19 cellular contexts compared by ENCODE assay signal in the genomic region with DNA sequence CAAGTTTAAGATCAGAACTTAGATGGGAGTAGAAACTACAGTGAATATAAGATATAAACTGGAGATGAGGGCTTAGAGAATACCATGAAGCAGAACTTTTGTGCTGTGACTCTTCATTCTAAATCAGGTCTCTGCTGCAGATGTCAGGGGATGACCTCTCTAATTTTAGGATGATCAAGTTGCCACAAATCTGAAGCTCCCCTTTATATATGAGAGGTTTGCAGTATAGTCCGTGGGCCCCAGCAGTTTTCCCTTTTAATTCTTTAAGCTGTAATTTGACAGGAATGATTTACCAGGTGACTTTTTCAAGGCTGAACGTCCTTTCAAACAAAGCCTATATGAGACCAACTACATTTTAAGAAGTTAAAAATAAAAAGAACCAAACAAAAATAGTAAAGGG. TPM values are rescaled to one million over a fixed set of nuclear protein-coding genes. Genes with fewer than 3 reads are reported as not detected.
DNase-seq lines count a peak whose midpoint lies in the region; ATAC-seq and TF ChIP-seq lines count a peak whose summit lies in the region.
"Had no signal": no experiment of that assay in that cellular context is flagged by ENCODE, and none has a peak within 500 bp of the region (broad histone marks: within the 10 kb centered on the region; RNA-seq: fewer than 3 reads in every experiment).

No MANE protein-coding gene starts in this region.

- DNase-seq in MCF 10A (ENCODE audit: unreplicated experiment) (no peak), breast epithelium (ENCODE audit: low spot score in 2 of 2) (no peak), esophagus muscularis mucosa (ENCODE audit: extremely low spot score) (no peak), osteocyte (ENCODE audit: extremely low spot score, unreplicated experiment) (no peak), cerebellum (ENCODE audit: low spot score) (no peak), NCI-H345 treated with DMSO at 0.1 percent for 48 hours (lab: John Stamatoyannopoulos, UW; ENCODE audit: unreplicated experiment) (no peak), SJCRH30 (no peak)
- DNase-seq: 8988T; activated CD4-positive, alpha-beta T cell treated with anti-CD3 and anti-CD28 coated beads, Interleukin-2, amount 50 U/mL, for 1 hour; activated CD8-positive, alpha-beta memory T cell treated with anti-CD3 and anti-CD28 coated beads, Interleukin-2, amount 50 U/mL, for 48 hours; activated naive CD4-positive, alpha-beta T cell; anterior cingulate cortex; hypothalamus; T-helper 17 cell had no signal

- peak overlapping the region; percentile 55 for H3K4me3 Mint-ChIP-seq in MCF 10A (ENCODE audit: unreplicated experiment)
- peak overlapping the region; percentile 44 for H3K4me3 Mint-ChIP-seq in osteocyte (ENCODE audit: unreplicated experiment)
- H3K4me3 Mint-ChIP-seq: neural progenitor cell, T-helper 17 cell had no signal

- H3K27ac ChIP-seq in breast epithelium = no peak overlapping the region
- H3K27ac ChIP-seq in esophagus muscularis mucosa (replicated peaks in 1 of 4) = peak overlapping the region; percentile 64 to 97 (median 76)
- no peak overlapping the region for H3K27ac ChIP-seq in SJCRH30
- H3K27ac ChIP-seq: BLaER1, neural progenitor cell had no signal

- H3K27ac Mint-ChIP-seq in MCF 10A (ENCODE audit: low read depth, unreplicated experiment) (peak overlapping the region; percentile 57), osteocyte (ENCODE audit: unreplicated experiment) (peak overlapping the region; percentile 92)
- H3K27ac Mint-ChIP-seq: neural progenitor cell, T-helper 17 cell had no signal

- CTCF ChIA-PET in MCF 10A (lab: Yijun Ruan, JAX) = interaction anchor here (0.7 to 2.8 kb wide), 8 partner anchors 10 to 415 kb away, joined by 3 to 12 read pairs (median 5); no protein-coding TSS in a partner anchor

- H3K4me1 Mint-ChIP-seq in MCF 10A (ENCODE audit: insufficient read depth, unreplicated experiment) (peaks cover 46% of the 10 kb centered on the region), osteocyte (ENCODE audit: unreplicated experiment) (peaks cover 61% of the 10 kb centered on the region)
- H3K4me1 Mint-ChIP-seq: T-helper 17 cell had no signal

- H3K9me3 Mint-ChIP-seq in MCF 10A (ENCODE audit: unreplicated experiment) (peaks cover 12% of the 10 kb centered on the region), osteocyte (ENCODE audit: unreplicated experiment) (peaks cover 10% of the 10 kb centered on the region)
- H3K9me3 Mint-ChIP-seq: neural progenitor cell had no signal

- H3K4me3 ChIP-seq in breast epithelium (no peak overlapping the region), esophagus muscularis mucosa (no peak overlapping the region), SJCRH30 (no peak overlapping the region)
- H3K4me3 ChIP-seq: BLaER1, neural progenitor cell, tibial nerve had no signal

- no peaks in the 10 kb centered on the region for H3K36me3 ChIP-seq in breast epithelium
- no peaks in the 10 kb centered on the region for H3K36me3 ChIP-seq in esophagus muscularis mucosa
- no peaks in the 10 kb centered on the region for H3K36me3 ChIP-seq in SJCRH30
- H3K36me3 ChIP-seq: BLaER1, neural progenitor cell had no signal

- intact Hi-C loops in MCF 10A (cut with micrococcal nuclease) = no loop called here
- intact Hi-C loops in breast epithelium (cut with DNase I; ENCODE audit: low total_unique reads) = no loop called here
- intact Hi-C loops in esophagus muscularis mucosa (cut with DNase I) = no loop called here

- H3K27me3 ChIP-seq in breast epithelium = no peaks in the 10 kb centered on the region
- H3K27me3 ChIP-seq in esophagus muscularis mucosa = no peaks in the 10 kb centered on the region
- no peaks in the 10 kb centered on the region for H3K27me3 ChIP-seq in SJCRH30
- H3K27me3 ChIP-seq: BLaER1, tibial nerve had no signal

- no peak for TF ChIP-seq EP300 in esophagus muscularis mucosa (IDR thresholded peaks at IDR 0.05)

- POLR2A ChIA-PET in MCF 10A (lab: Yijun Ruan, JAX) = interaction anchor here (0.7 to 4.2 kb wide), 16 partner anchors 9 to 416 kb away, joined by 3 to 54 read pairs (median 6); no protein-coding TSS in a partner anchor

- no peaks in the 10 kb centered on the region for H3K36me3 Mint-ChIP-seq in MCF 10A (ENCODE audit: insufficient read depth, unreplicated experiment)
- no peaks in the 10 kb centered on the region for H3K36me3 Mint-ChIP-seq in osteocyte (ENCODE audit: unreplicated experiment)
- H3K36me3 Mint-ChIP-seq: neural progenitor cell had no signal

- H3K9me3 ChIP-seq in breast epithelium = no peaks in the 10 kb centered on the region
- H3K9me3 ChIP-seq in esophagus muscularis mucosa = no peaks in the 10 kb centered on the region
- no peaks in the 10 kb centered on the region for H3K9me3 ChIP-seq in SJCRH30 (replicated peaks)
- H3K9me3 ChIP-seq: tibial nerve had no signal

- 44% methylated on average over 2 of the region's 2 CpGs for WGBS in esophagus muscularis mucosa

- TF ChIP-seq CTCF in MCF 10A (IDR thresholded peaks at IDR 0.05; ENCODE audit: unreplicated experiment) (no peak), breast epithelium (IDR thresholded peaks at IDR 0.05) (no peak), esophagus muscularis mucosa (IDR thresholded peaks at IDR 0.05) (no peak), osteocyte (IDR thresholded peaks at IDR 0.05) (no peak)

- TF ChIP-seq POLR2A in breast epithelium (IDR thresholded peaks at IDR 0.05) (no peak), esophagus muscularis mucosa (IDR thresholded peaks at IDR 0.05; ENCODE audit: low read depth) (no peak)

- peaks cover 0 to 9% of the 10 kb centered on the region in 2 donors for H3K4me1 ChIP-seq in breast epithelium
- peaks cover 13 to 56% (median 54%) of the 10 kb centered on the region in 4 donors for H3K4me1 ChIP-seq in esophagus muscularis mucosa
- no peaks in the 10 kb centered on the region for H3K4me1 ChIP-seq in SJCRH30
- H3K4me1 ChIP-seq: BLaER1, neural progenitor cell had no signal

- BruUV-seq in MCF 10A (replicated peaks; lab: Mats Ljungman, UMichigan) = no TSS peak

- ATAC-seq in GM18909 (IDR thresholded peaks at IDR 0.05; ENCODE audit: poor library complexity, unreplicated experiment) = no peak
- ATAC-seq: T-helper 17 cell had no signal

- no peaks in the 10 kb centered on the region for H3K27me3 Mint-ChIP-seq in MCF 10A (ENCODE audit: insufficient read depth, unreplicated experiment)
- H3K27me3 Mint-ChIP-seq in osteocyte (ENCODE audit: unreplicated experiment) = no peaks in the 10 kb centered on the region

RNA-seq across cellular contexts. Expression of a gene that starts 4.9 kb away (rescaled TPM):
- total RNA-seq in MCF 10A (2022) = 109 and 149 TPM in 2 replicates
- 10 to 100 TPM; 33.2 to 71.5 (median 35.7) TPM for total RNA-seq in breast epithelium
- 10 to 100 TPM; 48.2 to 84.7 (median 54.9) TPM for total RNA-seq in esophagus muscularis mucosa
- total RNA-seq in osteocyte = 96.1 and 97.1 TPM in 2 replicates
- total RNA-seq in cerebellum = 26.2 TPM
- total RNA-seq in SJCRH30 (2014; rRNA removed; shearing (Covaris generic)) = 40.3 and 43.3 TPM in 2 replicates
- total RNA-seq: OCI-LY7 had no signal

Comparison
In these comparisons a context has a peak if more than half of its experiments do, and no peak if none do; other contexts are left out.
1. H3K27ac ChIP-seq: peak in esophagus muscularis mucosa (4 of 4); none in breast epithelium (0 of 2) and SJCRH30 (single experiment).